In genomic region chr2:55419514-55420243, GRCh38 we compare ENCODE assay signal across 8 cellular contexts. TPM values are rescaled to one million over a fixed set of nuclear protein-coding genes. Genes with fewer than 3 reads are reported as not detected.
A peak's percentile ranks its signal among the peaks of the same experiment; 100 is the strongest.
DNase-seq lines count a peak whose midpoint lies in the region; ATAC-seq and TF ChIP-seq lines count a peak whose summit lies in the region.

CCDC88A (minus strand) TSS chr2:55419856; CDS start chr2:55419079, 777 bp downstream.

- peaks cover 68% of the 10 kb centered on the region for H3K4me1 ChIP-seq in OCI-LY3 (ENCODE audit: low read length)
- H3K4me1 ChIP-seq in mucosa of descending colon (ENCODE audit: low read depth), result peaks cover 5% of the 10 kb centered on the region

- intact Hi-C loops in mucosa of descending colon (cut with DNase I, micrococcal nuclease), result no loop called here

- H3K27me3 ChIP-seq in OCI-LY3 (ENCODE audit: low read depth, low read length), result no peaks in the 10 kb centered on the region

- DNase-seq in DMS 273 treated with DMSO at 0.1 percent for 48 hours (lab: John Stamatoyannopoulos, UW), result peak; percentile 96
- DNase-seq in HuH-7.5 (ENCODE audit: low spot score), result peak; percentile 74
- peak; percentile 84 for DNase-seq in activated T-cell treated with anti-CD3 and anti-CD28 coated beads for 24 hours (ENCODE audit: low read depth)
- peak; percentile 82 for DNase-seq in epithelial cell of prostate (ENCODE audit: low read depth, low spot score)
- peak; percentile 94 to 95 (median 95) for DNase-seq in mucosa of descending colon
- peak; percentile 62 to 73 for DNase-seq in stimulated activated CD8-positive, alpha-beta memory T cell treated with anti-CD3 and anti-CD28 coated beads, Interleukin-4, amount 100 ng/mL, for 1 hour (ENCODE audit: low read depth in 2 of 2, low spot score in 1 of 2)

- peak; percentile 72 for ATAC-seq in GM21526 (IDR thresholded peaks at IDR 0.05; ENCODE audit: low FRiP score, unreplicated experiment)
- ATAC-seq in mucosa of descending colon, result peak; percentile 96

- peak within 1 kb of the TSS; percentile 31; the same call in 1 of the 2 replicates for H3K27ac ChIP-seq in OCI-LY3 (ENCODE audit: low read length)
- H3K27ac ChIP-seq in epithelial cell of prostate, result peak within 1 kb of the TSS; percentile 54

- peak within 1 kb of the TSS; percentile 70 for H3K4me2 ChIP-seq in OCI-LY3 (ENCODE audit: low read length)

- peak within 1 kb of the TSS; percentile 81 for H3K9ac ChIP-seq in OCI-LY3 (ENCODE audit: low read length)

- TF ChIP-seq CTCF in OCI-LY3 (IDR thresholded peaks at IDR 0.05; ENCODE audit: low read depth, low read length) (no peak), mucosa of descending colon (IDR thresholded peaks at IDR 0.05) (no peak)

- no peaks in the 10 kb centered on the region for H3K9me3 ChIP-seq in OCI-LY3 (ENCODE audit: insufficient read depth, low read length)
- H3K9me3 ChIP-seq in mucosa of descending colon, result no peaks in the 10 kb centered on the region

- peak within 1 kb of the TSS; percentile 82 for H3K4me3 ChIP-seq in OCI-LY3 (ENCODE audit: low read length)
- H3K4me3 ChIP-seq in mucosa of descending colon, result peak within 1 kb of the TSS; percentile 25

- H3K36me3 ChIP-seq in OCI-LY3 (replicated peaks; ENCODE audit: low read depth, low read length) (no peaks in the 10 kb centered on the region), mucosa of descending colon (ENCODE audit: low read depth) (no peaks in the 10 kb centered on the region)

- H3K79me2 ChIP-seq in OCI-LY3 (ENCODE audit: low read length), result peaks cover 10% of the 10 kb centered on the region; the same call in 1 of the 2 replicates

- H4K20me1 ChIP-seq in OCI-LY3 (ENCODE audit: insufficient read depth, low read length), result no peaks in the 10 kb centered on the region

- peak within 1 kb of the TSS; percentile 87 for H2AFZ ChIP-seq in OCI-LY3 (ENCODE audit: low read depth, low read length)

RNA-seq across cellular contexts. Expression of gene CCDC88A, which starts in this region (rescaled TPM):
- 10 to 100 TPM in 2 of 3 donors, 1 to 10 TPM in 1; 7.0 to 29.7 (median 14.4) TPM for total RNA-seq in mucosa of descending colon

Comparison
In these comparisons a context has a peak if more than half of its experiments do, and no peak if none do; other contexts are left out.
1. Peak in every context shown above with its lines: DNase-seq, ATAC-seq, H3K4me3 ChIP-seq and H3K27ac ChIP-seq.